Comparison of ENCODE assay signal across 1 cellular context in the genomic region with DNA sequence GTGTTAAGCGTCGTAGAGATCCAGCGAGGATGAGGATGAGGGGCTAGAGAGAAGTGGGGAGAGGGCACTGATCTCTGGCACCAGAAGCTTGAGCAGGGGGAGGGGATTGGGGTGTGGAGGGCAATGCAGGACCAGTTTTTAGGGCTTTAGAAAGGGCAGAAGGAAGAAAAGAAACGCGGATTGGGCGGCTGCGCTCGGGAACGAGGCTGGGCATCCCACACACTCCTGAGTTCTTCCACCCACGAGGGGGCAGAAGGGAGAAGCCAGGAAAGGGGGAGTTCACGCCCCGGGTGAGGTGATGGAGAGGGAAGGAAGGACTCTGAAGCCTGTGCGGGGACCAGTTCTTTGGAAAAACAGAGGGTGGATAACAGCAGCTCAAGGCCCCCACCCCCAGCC.
TF ChIP-seq lines count a peak whose summit lies in the region.

No MANE protein-coding gene starts in this region.

TF ChIP-seq in HepG2, 621 proteins besides CTCF, POLR2A, EP300 and RAD21:
- TF ChIP-seq RFX3 (CRISPR knock-in tag; IDR thresholded peaks at IDR 0.05) (no peak), SMARCC2 (IDR thresholded peaks at IDR 0.05) (no peak), ZMYM3 (CRISPR knock-in tag; IDR thresholded peaks at IDR 0.05) (no peak), TEAD2 (CRISPR knock-in tag; IDR thresholded peaks at IDR 0.05) (no peak), STAG1 (CRISPR knock-in tag; IDR thresholded peaks at IDR 0.05) (no peak), ZNF841 (CRISPR knock-in tag; IDR thresholded peaks at IDR 0.05; ENCODE audit: borderline replicate concordance) (no peak)
